In the genomic region with DNA sequence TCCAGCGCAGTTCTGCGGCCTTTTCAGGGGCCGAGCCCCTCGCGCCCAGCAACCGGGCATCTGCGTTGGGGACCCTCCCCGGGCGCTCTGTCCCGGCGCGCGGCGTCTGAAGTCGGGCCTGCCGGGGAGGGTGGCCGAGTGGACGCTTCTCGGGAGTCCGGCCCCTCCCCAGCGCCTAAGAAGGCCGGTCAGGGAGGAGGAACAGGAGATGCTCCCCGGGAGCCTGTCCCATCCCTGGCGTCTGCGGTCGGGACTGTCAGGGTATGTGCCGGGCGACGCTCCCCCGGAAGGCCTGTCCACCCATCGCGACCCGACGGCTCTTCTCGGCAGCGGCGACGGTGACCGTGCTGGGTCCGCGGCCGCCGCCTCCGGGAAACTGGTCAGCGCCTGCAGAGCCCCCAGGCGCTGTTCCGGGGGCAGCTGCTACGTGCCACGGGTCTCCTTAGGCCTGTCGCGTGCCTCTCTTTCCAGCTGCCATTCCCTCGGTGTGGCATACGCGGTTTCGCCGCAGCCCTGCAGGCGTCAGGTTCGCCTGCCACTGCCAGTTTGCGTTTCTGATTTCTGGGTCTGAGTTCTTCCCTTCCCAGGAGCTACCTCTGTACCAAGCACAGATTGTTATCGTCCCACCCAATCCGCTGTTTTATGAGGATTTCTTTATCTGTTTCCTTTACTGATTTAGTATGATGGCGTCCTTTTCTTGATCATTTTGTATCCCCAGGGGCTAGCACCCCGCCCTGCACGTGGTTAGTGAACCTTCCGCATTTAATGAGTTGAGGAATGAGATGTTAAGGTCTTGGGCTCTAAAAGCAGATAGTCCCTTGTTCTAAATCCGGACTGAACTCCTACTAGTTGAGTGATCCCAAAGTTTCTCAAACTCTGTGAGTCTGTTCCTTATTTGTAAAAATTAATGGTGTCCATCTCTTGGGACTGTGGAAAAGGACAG, we compare ENCODE assay signal across 8 cellular contexts. TPM values are rescaled to one million over a fixed set of nuclear protein-coding genes. Genes with fewer than 3 reads are reported as not detected.
A peak's percentile ranks its signal among the peaks of the same experiment; 100 is the strongest.
DNase-seq lines count a peak whose midpoint lies in the region; ATAC-seq and TF ChIP-seq lines count a peak whose summit lies in the region.

No MANE protein-coding gene starts in this region.

- H3K4me3 Mint-ChIP-seq in activated B cell treated with CpG ODN at 0.5 μM for 24 hours: peak overlapping the region; percentile 94
- H3K4me3 Mint-ChIP-seq in chondrocyte (ENCODE audit: unreplicated experiment): peak overlapping the region; percentile 79

- H3K9ac ChIP-seq in HUES48 (ENCODE audit: low read depth, low read length): peak overlapping the region; percentile 52

- CTCF ChIA-PET in activated B cell treated with CpG ODN at 0.5 μM for 24 hours (lab: Charles Lee): interaction anchor here (1.0 to 1.3 kb wide), 2 partner anchors 19 to 163 kb away, joined by 4 read pairs; a partner anchor contains a TSS

- H3K4me1 ChIP-seq in HUES48 (ENCODE audit: control insufficient read depth, insufficient read depth, low read length): peaks cover 18% of the 10 kb centered on the region

- peak overlapping the region; percentile 99 for H3K27ac Mint-ChIP-seq in activated B cell treated with CpG ODN at 0.5 μM for 24 hours
- peak overlapping the region; percentile 95 for H3K27ac Mint-ChIP-seq in chondrocyte (ENCODE audit: unreplicated experiment)

- H3K4me3 ChIP-seq in HUES48 (ENCODE audit: low read depth, low read length): peak overlapping the region; percentile 71

- DNase-seq in ELF-1 (ENCODE audit: low read depth, low spot score) (peak; percentile 69), activated B cell treated with CpG ODN at 0.5 μM for 24 hours (peak; percentile 57), chondrocyte (ENCODE audit: low spot score) (no peak), kidney tubule cell (ENCODE audit: low spot score) (peak; percentile 57), globus pallidus (ENCODE audit: low spot score) (no peak)
- peak; percentile 39 to 49 for DNase-seq in stimulated activated CD4-positive, alpha-beta T cell treated with anti-CD3 and anti-CD28 coated beads, Interleukin-2, amount 100 ng/mL, for 24 hours

- H3K9me3 ChIP-seq in HUES48 (ENCODE audit: control insufficient read depth, insufficient read depth, low read length): no peaks in the 10 kb centered on the region

- intact Hi-C loops in activated B cell treated with CpG ODN at 0.5 μM for 24 hours (cut with micrococcal nuclease): loop anchor here (1.0 to 10.0 kb wide), 11 partner anchors 23 to 1442 kb away; a partner anchor contains a TSS

- H3K9me3 Mint-ChIP-seq in activated B cell treated with CpG ODN at 0.5 μM for 24 hours (peaks cover 2% of the 10 kb centered on the region), chondrocyte (ENCODE audit: low read depth) (no peaks in the 10 kb centered on the region)

- H3K36me3 ChIP-seq in HUES48 (ENCODE audit: control insufficient read depth, insufficient read depth, low read length): no peaks in the 10 kb centered on the region

- TF ChIP-seq CTCF in activated B cell treated with CpG ODN at 0.5 μM for 24 hours (IDR thresholded peaks at IDR 0.05) (no peak), chondrocyte (IDR thresholded peaks at IDR 0.05) (peak; percentile 38)

- POLR2A ChIA-PET in activated B cell treated with CpG ODN at 0.5 μM for 24 hours (lab: Charles Lee): interaction anchor here (0.5 to 2.0 kb wide), 14 partner anchors 9 to 535 kb away, joined by 3 to 14 read pairs (median 4); a partner anchor contains a TSS

- H3K36me3 Mint-ChIP-seq in activated B cell treated with CpG ODN at 0.5 μM for 24 hours (ENCODE audit: low read depth) (peaks cover 32% of the 10 kb centered on the region), chondrocyte (ENCODE audit: low read depth) (peaks cover 4% of the 10 kb centered on the region)

- peak; percentile 33 for ATAC-seq in GM21526 (IDR thresholded peaks at IDR 0.05; ENCODE audit: low FRiP score, unreplicated experiment)
- ATAC-seq in activated B cell treated with CpG ODN at 0.5 μM for 24 hours (ENCODE audit: low read depth): peak; percentile 53

- H3K4me1 Mint-ChIP-seq in activated B cell treated with CpG ODN at 0.5 μM for 24 hours: peaks cover 53% of the 10 kb centered on the region
- H3K4me1 Mint-ChIP-seq in chondrocyte (ENCODE audit: low read depth): peaks cover 26% of the 10 kb centered on the region

- H3K27me3 Mint-ChIP-seq in activated B cell treated with CpG ODN at 0.5 μM for 24 hours (no peaks in the 10 kb centered on the region), chondrocyte (ENCODE audit: low read depth) (no peaks in the 10 kb centered on the region)

- peak overlapping the region; percentile 73 for H3K27ac ChIP-seq in HUES48 (ENCODE audit: low read depth, low read length)

- H3K27me3 ChIP-seq in HUES48 (ENCODE audit: control insufficient read depth, insufficient read depth, low read length): peaks cover 27% of the 10 kb centered on the region

RNA-seq across cellular contexts. Expression of a gene that starts 0.8 kb away (rescaled TPM):
- total RNA-seq in activated B cell treated with CpG ODN at 0.5 μM for 24 hours: 20.0 and 21.3 TPM in 2 replicates
- 12.8 to 13.7 TPM (median 13.0 TPM) in 3 replicates for total RNA-seq in chondrocyte

RNA-seq across cellular contexts. Expression of a gene that starts 22.7 kb away (rescaled TPM):
- total RNA-seq in activated B cell treated with CpG ODN at 0.5 μM for 24 hours (0.95 and 1.3 TPM in 2 replicates), chondrocyte (2.0 to 4.4 TPM (median 2.0 TPM) in 3 replicates)

RNA-seq across cellular contexts. Expression of a gene that starts 37.3 kb away (rescaled TPM):
- total RNA-seq in activated B cell treated with CpG ODN at 0.5 μM for 24 hours: not detected in 2 replicates
- total RNA-seq in chondrocyte: not detected in 3 replicates

Comparison
In these comparisons a context has a peak if more than half of its experiments do, and no peak if none do; other contexts are left out.
1. DNase-seq: peak in ELF-1 (single experiment), activated B cell treated with CpG ODN at 0.5 μM for 24 hours (single experiment), kidney tubule cell (single experiment) and stimulated activated CD4-positive, alpha-beta T cell treated with anti-CD3 and anti-CD28 coated beads, Interleukin-2, amount 100 ng/mL, for 24 hours (2 of 2); none in chondrocyte (single experiment) and globus pallidus (single experiment).